8 cellular contexts compared by ENCODE assay signal in the genomic region with DNA sequence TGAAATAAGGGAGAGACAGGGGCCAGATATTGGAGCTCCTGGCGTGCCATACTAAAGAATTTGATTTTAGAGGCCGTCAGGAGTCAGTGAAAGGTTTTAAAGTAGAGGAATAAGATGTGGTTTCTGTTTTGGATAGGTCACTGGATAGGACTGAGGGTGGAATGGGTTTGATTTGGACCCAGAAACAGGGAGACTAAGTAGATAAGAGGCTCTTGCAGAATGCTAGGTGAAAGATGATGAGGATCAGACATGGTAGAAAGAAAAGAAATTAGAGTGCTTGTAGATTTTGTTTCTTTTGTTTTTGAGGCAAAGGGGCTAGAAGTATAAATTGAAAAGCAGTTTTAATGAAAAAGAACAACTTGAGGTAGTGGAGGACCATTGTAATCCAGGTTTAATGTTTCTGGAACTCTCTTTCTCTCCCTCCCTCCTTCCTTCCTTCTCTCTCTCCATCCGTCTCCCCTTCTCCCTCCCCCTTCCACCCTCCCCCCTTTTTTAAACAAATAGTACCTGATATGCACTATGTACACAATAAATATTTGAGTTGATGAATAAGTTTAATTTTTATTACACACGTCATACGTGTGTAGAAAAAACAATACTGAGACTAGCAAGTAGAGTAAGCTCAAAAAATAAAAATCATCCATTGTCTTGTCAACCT. TPM values are rescaled to one million over a fixed set of nuclear protein-coding genes. Genes with fewer than 3 reads are reported as not detected.
DNase-seq lines count a peak whose midpoint lies in the region; ATAC-seq and TF ChIP-seq lines count a peak whose summit lies in the region.

No MANE protein-coding gene starts in this region.

- POLR2A ChIA-PET in CD8-positive, alpha-beta memory T cell (lab: Charles Lee): interaction anchor here (0.7 to 5.0 kb wide), 9 partner anchors 11 to 43 kb away, joined by 3 to 93 read pairs (median 7); a partner anchor contains a TSS

- H3K36me3 Mint-ChIP-seq in CD8-positive, alpha-beta memory T cell: peaks cover 0 to 47% (median 0%) of the 10 kb centered on the region in 3 donors
- no peaks in the 10 kb centered on the region for H3K36me3 Mint-ChIP-seq in endothelial cell (ENCODE audit: low read depth, unreplicated experiment)

- H3K4me3 ChIP-seq in CD8-positive, alpha-beta memory T cell (ENCODE audit: low read length): peak overlapping the region; percentile 70
- H3K4me3 ChIP-seq in NT2/D1 (ENCODE audit: insufficient read length, low read depth) (peak overlapping the region; percentile 78), osteoblast (ENCODE audit: insufficient read depth, low read length) (peak overlapping the region; percentile 81)

- H3K9me3 Mint-ChIP-seq in CD8-positive, alpha-beta memory T cell: no peaks in the 10 kb centered on the region
- H3K9me3 Mint-ChIP-seq in endothelial cell (ENCODE audit: unreplicated experiment): no peaks in the 10 kb centered on the region

- H3K36me3 ChIP-seq in CD8-positive, alpha-beta memory T cell (ENCODE audit: insufficient read depth, low read length): no peaks in the 10 kb centered on the region
- H3K36me3 ChIP-seq in NT2/D1 (ENCODE audit: insufficient read depth, insufficient read length, low read length): peaks cover 10% of the 10 kb centered on the region
- no peaks in the 10 kb centered on the region for H3K36me3 ChIP-seq in osteoblast (ENCODE audit: insufficient read depth, low read length)

- ATAC-seq in HG03469 (IDR thresholded peaks at IDR 0.05; ENCODE audit: unreplicated experiment) (no peak), GM19452 (IDR thresholded peaks at IDR 0.05; ENCODE audit: unreplicated experiment) (no peak)

- no peaks in the 10 kb centered on the region for H3K9me3 ChIP-seq in CD8-positive, alpha-beta memory T cell (ENCODE audit: low read length)
- H3K9me3 ChIP-seq in NT2/D1 (ENCODE audit: insufficient read depth, low read length): no peaks in the 10 kb centered on the region
- H3K9me3 ChIP-seq in osteoblast (ENCODE audit: low read depth, low read length): no peaks in the 10 kb centered on the region

- H3K27me3 ChIP-seq in CD8-positive, alpha-beta memory T cell (ENCODE audit: insufficient read depth, low read length, poor library complexity, severe bottlenecking): no peaks in the 10 kb centered on the region
- H3K27me3 ChIP-seq in NT2/D1 (ENCODE audit: insufficient read depth, insufficient read length): no peaks in the 10 kb centered on the region
- H3K27me3 ChIP-seq in osteoblast (ENCODE audit: insufficient read depth, low read length): no peaks in the 10 kb centered on the region

- H2AFZ ChIP-seq in osteoblast (ENCODE audit: low read length): no peak overlapping the region

- peaks cover 59% of the 10 kb centered on the region for H3K4me1 ChIP-seq in CD8-positive, alpha-beta memory T cell (ENCODE audit: insufficient read depth, low read length)
- H3K4me1 ChIP-seq in NT2/D1 (ENCODE audit: insufficient read depth, insufficient read length) (no peaks in the 10 kb centered on the region), osteoblast (ENCODE audit: insufficient read depth, low read length) (peaks cover 54% of the 10 kb centered on the region)

- H4K20me1 ChIP-seq in osteoblast (ENCODE audit: insufficient read depth, low read length): peaks cover 44% of the 10 kb centered on the region

- no peak overlapping the region for H3K9ac ChIP-seq in NT2/D1 (ENCODE audit: insufficient read length, low read depth)

- TF ChIP-seq CTCF in endothelial cell (IDR thresholded peaks at IDR 0.05; ENCODE audit: unreplicated experiment) (no peak), osteoblast (IDR thresholded peaks at IDR 0.05; ENCODE audit: extremely low read depth, low read depth, low read length) (no peak)

- no peaks in the 10 kb centered on the region for H3K27me3 Mint-ChIP-seq in CD8-positive, alpha-beta memory T cell
- H3K27me3 Mint-ChIP-seq in endothelial cell (ENCODE audit: unreplicated experiment): peaks cover 7% of the 10 kb centered on the region

- peak overlapping the region; percentile 89 to 97 (median 95) for H3K4me3 Mint-ChIP-seq in CD8-positive, alpha-beta memory T cell
- peak overlapping the region; percentile 96 for H3K4me3 Mint-ChIP-seq in endothelial cell (ENCODE audit: unreplicated experiment)

- DNase-seq in CD8-positive, alpha-beta memory T cell: no peak
- DNase-seq in NT2/D1 (ENCODE audit: low read depth, low spot score) (no peak), endothelial cell (ENCODE audit: low spot score) (no peak), osteoblast (ENCODE audit: insufficient read length, low spot score, missing footprints) (peak; percentile 26), NCI-H1694 (lab: John Stamatoyannopoulos, UW) (no peak), SK-N-DZ (ENCODE audit: low spot score) (no peak)

- CTCF ChIA-PET in CD8-positive, alpha-beta memory T cell (lab: Charles Lee): interaction anchor here (1.0 to 2.8 kb wide), 9 partner anchors 7 to 43 kb away, joined by 3 to 40 read pairs (median 8); a partner anchor contains a TSS

- peak overlapping the region; percentile 87 to 99 (median 95) for H3K27ac Mint-ChIP-seq in CD8-positive, alpha-beta memory T cell
- H3K27ac Mint-ChIP-seq in endothelial cell (ENCODE audit: unreplicated experiment): peak overlapping the region; percentile 86

- peaks cover 68% of the 10 kb centered on the region for H3K79me2 ChIP-seq in osteoblast (ENCODE audit: insufficient read depth, low read length)

- H3K4me2 ChIP-seq in osteoblast (ENCODE audit: insufficient read depth, low read length): peak overlapping the region; percentile 97

- H3K27ac ChIP-seq in CD8-positive, alpha-beta memory T cell (ENCODE audit: low read depth, low read length): peak overlapping the region; percentile 83
- H3K27ac ChIP-seq in osteoblast (ENCODE audit: low read depth, low read length): peak overlapping the region; percentile 93

- H3K4me1 Mint-ChIP-seq in CD8-positive, alpha-beta memory T cell: peaks cover 69 to 76% (median 74%) of the 10 kb centered on the region in 3 donors
- H3K4me1 Mint-ChIP-seq in endothelial cell (ENCODE audit: unreplicated experiment): peaks cover 47% of the 10 kb centered on the region

RNA-seq across cellular contexts. Expression of a gene that starts 1.9 kb away (rescaled TPM):
- 100 to 1,000 TPM; 324 to 331 TPM for total RNA-seq in CD8-positive, alpha-beta memory T cell
- polyA plus RNA-seq in CD8-positive, alpha-beta memory T cell: 187 TPM
- 102 TPM for total RNA-seq in endothelial cell (ENCODE audit: unreplicated experiment)
- total RNA-seq in osteoblast: 95.9 and 102 TPM in 2 replicates
- polyA plus RNA-seq in SK-N-DZ (2014; cell fraction: cytosol; rRNA removed): 230 and 256 TPM in 2 replicates
- 129 and 141 TPM in 2 replicates for polyA plus RNA-seq in SK-N-DZ (2014; cell fraction: nucleus; rRNA removed)

RNA-seq across cellular contexts. Expression of a gene that starts 32.2 kb away (rescaled TPM):
- 10 to 100 TPM; 66.6 to 67.6 TPM for total RNA-seq in CD8-positive, alpha-beta memory T cell
- 109 TPM for polyA plus RNA-seq in CD8-positive, alpha-beta memory T cell
- total RNA-seq in endothelial cell (ENCODE audit: unreplicated experiment): 32.9 TPM
- 47.8 and 53.9 TPM in 2 replicates for total RNA-seq in osteoblast
- 3.0 and 3.4 TPM in 2 replicates for polyA plus RNA-seq in SK-N-DZ (2014; cell fraction: cytosol; rRNA removed)
- 7.9 and 11.4 TPM in 2 replicates for polyA plus RNA-seq in SK-N-DZ (2014; cell fraction: nucleus; rRNA removed)
